ENCODE assay signal across 10 cellular contexts in genomic region chr2:161104054-161104553, GRCh38. TPM values are rescaled to one million over a fixed set of nuclear protein-coding genes. Genes with fewer than 3 reads are reported as not detected.
DNase-seq lines count a peak whose midpoint lies in the region; ATAC-seq lines count a peak whose summit lies in the region.
"Had no signal": no experiment of that assay in that cellular context is flagged by ENCODE, and none has a peak within 500 bp of the region (broad histone marks: within the 10 kb centered on the region; RNA-seq: fewer than 3 reads in every experiment).

No MANE protein-coding gene starts in this region.

- H3K9me3 Mint-ChIP-seq in activated CD8-positive, alpha-beta memory T cell treated with anti-CD3 and anti-CD28 coated beads, Interleukin-2, amount 10 ng/mL, durations not matched to agents 7 days and 5 days (ENCODE audit: low read depth) = no peaks in the 10 kb centered on the region
- no peaks in the 10 kb centered on the region for H3K9me3 Mint-ChIP-seq in memory B cell

- CTCF ChIA-PET in activated CD8-positive, alpha-beta memory T cell treated with anti-CD3 and anti-CD28 coated beads, Interleukin-2, amount 10 ng/mL, durations not matched to agents 7 days and 5 days (lab: Charles Lee) = interaction anchor here (1.3 to 1.6 kb wide), 2 partner anchors 9 to 11 kb away, joined by 4 read pairs; no protein-coding TSS in a partner anchor

- peak overlapping the region; percentile 68 for H3K27ac Mint-ChIP-seq in activated CD8-positive, alpha-beta memory T cell treated with anti-CD3 and anti-CD28 coated beads, Interleukin-2, amount 10 ng/mL, durations not matched to agents 7 days and 5 days
- H3K27ac Mint-ChIP-seq in memory B cell = peak overlapping the region; percentile 78

- H3K4me1 Mint-ChIP-seq in activated CD8-positive, alpha-beta memory T cell treated with anti-CD3 and anti-CD28 coated beads, Interleukin-2, amount 10 ng/mL, durations not matched to agents 7 days and 5 days = peaks cover 22% of the 10 kb centered on the region
- peaks cover 14% of the 10 kb centered on the region for H3K4me1 Mint-ChIP-seq in memory B cell

- H3K4me3 Mint-ChIP-seq in activated CD8-positive, alpha-beta memory T cell treated with anti-CD3 and anti-CD28 coated beads, Interleukin-2, amount 10 ng/mL, durations not matched to agents 7 days and 5 days = peak overlapping the region; percentile 24
- peak overlapping the region; percentile 82 for H3K4me3 Mint-ChIP-seq in memory B cell

- peaks cover 2% of the 10 kb centered on the region for H3K27me3 Mint-ChIP-seq in activated CD8-positive, alpha-beta memory T cell treated with anti-CD3 and anti-CD28 coated beads, Interleukin-2, amount 10 ng/mL, durations not matched to agents 7 days and 5 days
- H3K27me3 Mint-ChIP-seq in memory B cell = no peaks in the 10 kb centered on the region

- ATAC-seq in activated CD8-positive, alpha-beta memory T cell treated with anti-CD3 and anti-CD28 coated beads, Interleukin-2, amount 10 ng/mL, durations not matched to agents 7 days and 5 days = peak; percentile 81
- peak; percentile 93 for ATAC-seq in GM21723 (IDR thresholded peaks at IDR 0.05; ENCODE audit: unreplicated experiment)
- peak; percentile 91 for ATAC-seq in HG03460 (IDR thresholded peaks at IDR 0.05; ENCODE audit: unreplicated experiment)
- peak; percentile 75 for ATAC-seq in memory B cell (ENCODE audit: low read depth)
- ATAC-seq: Panc1 had no signal

- DNase-seq in activated CD8-positive, alpha-beta memory T cell treated with anti-CD3 and anti-CD28 coated beads, Interleukin-2, amount 10 ng/mL, durations not matched to agents 7 days and 5 days = no peak
- DNase-seq in activated CD8-positive, alpha-beta memory T cell treated with anti-CD3 and anti-CD28 coated beads, Interleukin-2, amount 50 U/mL, for 4 hours = no peak
- no peak for DNase-seq in memory B cell (ENCODE audit: low spot score in 2 of 2)
- DNase-seq in T-helper 9 cell = no peak
- no peak for DNase-seq in stimulated activated CD4-positive, alpha-beta T cell treated with anti-CD3 and anti-CD28 coated beads, Interleukin-2, amount 100 ng/mL, for 48 hours
- no peak for DNase-seq in central memory CD4-positive, alpha-beta T cell
- DNase-seq: activated gamma-delta T cell treated with Interleukin-2 at 50 U/mL for 16 hours had no signal

- peaks cover 7% of the 10 kb centered on the region for H3K36me3 Mint-ChIP-seq in activated CD8-positive, alpha-beta memory T cell treated with anti-CD3 and anti-CD28 coated beads, Interleukin-2, amount 10 ng/mL, durations not matched to agents 7 days and 5 days
- no peaks in the 10 kb centered on the region for H3K36me3 Mint-ChIP-seq in memory B cell

RNA-seq across cellular contexts. Expression of gene TANK, which starts 56.1 kb away (rescaled TPM):
- total RNA-seq in activated CD8-positive, alpha-beta memory T cell treated with anti-CD3 and anti-CD28 coated beads, Interleukin-2, amount 10 ng/mL, durations not matched to agents 7 days and 5 days = 100 to 1,000 TPM; 133 to 147 TPM
